8 cellular contexts compared by ENCODE assay signal in genomic region chr17:37742114-37742761, GRCh38. TPM values are rescaled to one million over a fixed set of nuclear protein-coding genes. Genes with fewer than 3 reads are reported as not detected.
DNase-seq lines count a peak whose midpoint lies in the region; ATAC-seq and TF ChIP-seq lines count a peak whose summit lies in the region.

No MANE protein-coding gene starts in this region.

- DNase-seq in heart left ventricle (no peak), Right ventricle myocardium superior (no peak), left kidney (ENCODE audit: low read depth, low spot score) (peak; percentile 67), type B pancreatic cell (ENCODE audit: extremely low spot score, unreplicated experiment) (no peak), NCI-H2196 treated with DMSO at 0.1 percent for 48 hours (lab: John Stamatoyannopoulos, UW; ENCODE audit: unreplicated experiment) (no peak), NOMO-1 treated with DMSO at 0.1 percent for 48 hours (lab: John Stamatoyannopoulos, UW; ENCODE audit: unreplicated experiment) (no peak)

- no peak overlapping the region for H3K27ac ChIP-seq in heart left ventricle

- TF ChIP-seq CTCF in heart left ventricle (IDR thresholded peaks at IDR 0.05) (no peak), type B pancreatic cell (conservative IDR thresholded peaks at IDR 0.05) (no peak)

- no peaks in the 10 kb centered on the region for H3K36me3 ChIP-seq in heart left ventricle

- H3K4me1 Mint-ChIP-seq in activated T-helper 17 cell treated with anti-CD3 and anti-CD28 coated beads, Interleukin-2, amount 50 U/mL, for 72 hours, result peaks cover 6% of the 10 kb centered on the region
- H3K4me1 Mint-ChIP-seq in type B pancreatic cell (ENCODE audit: unreplicated experiment), result peaks cover 2% of the 10 kb centered on the region

- 1 to 3% (median 2%) methylated on average over 40 to 52 of the region's 52 CpGs for WGBS in heart left ventricle, 4 donors

- peak overlapping the region in 11 of 12 donors; percentile 17 to 48 (median 37) for H3K4me3 ChIP-seq in heart left ventricle

- intact Hi-C loops in heart left ventricle (cut with DNase I), result no loop called here
- intact Hi-C loops in Right ventricle myocardium superior (cut with DNase I), result no loop called here

- no peaks in the 10 kb centered on the region for H3K9me3 Mint-ChIP-seq in activated T-helper 17 cell treated with anti-CD3 and anti-CD28 coated beads, Interleukin-2, amount 50 U/mL, for 72 hours
- H3K9me3 Mint-ChIP-seq in type B pancreatic cell, result peaks cover under 1% of the 10 kb centered on the region

- peaks cover 67 to 100% (median 91%) of the 10 kb centered on the region in 9 donors for H3K27me3 ChIP-seq in heart left ventricle

- H3K36me3 Mint-ChIP-seq in activated T-helper 17 cell treated with anti-CD3 and anti-CD28 coated beads, Interleukin-2, amount 50 U/mL, for 72 hours (ENCODE audit: low read depth), result no peaks in the 10 kb centered on the region
- peaks cover 1% of the 10 kb centered on the region for H3K36me3 Mint-ChIP-seq in type B pancreatic cell

- no peaks in the 10 kb centered on the region for H3K9me3 ChIP-seq in heart left ventricle

- peak overlapping the region; percentile 39 for H3K4me3 Mint-ChIP-seq in activated T-helper 17 cell treated with anti-CD3 and anti-CD28 coated beads, Interleukin-2, amount 50 U/mL, for 72 hours
- H3K4me3 Mint-ChIP-seq in type B pancreatic cell, result peak overlapping the region; percentile 89

- ATAC-seq in heart left ventricle (no peak), Right ventricle myocardium superior (ENCODE audit: poor library complexity) (no peak), GM19452 (IDR thresholded peaks at IDR 0.05; ENCODE audit: unreplicated experiment) (no peak)
- no peak for ATAC-seq in activated T-helper 17 cell treated with anti-CD3 and anti-CD28 coated beads, Interleukin-2, amount 50 U/mL, for 72 hours (replicated peaks)

- peaks cover 11 to 43% (median 26%) of the 10 kb centered on the region in 12 donors for H3K4me1 ChIP-seq in heart left ventricle

- H3K27ac Mint-ChIP-seq in activated T-helper 17 cell treated with anti-CD3 and anti-CD28 coated beads, Interleukin-2, amount 50 U/mL, for 72 hours, result no peak overlapping the region
- peak overlapping the region; percentile 74 for H3K27ac Mint-ChIP-seq in type B pancreatic cell

- H3K27me3 Mint-ChIP-seq in activated T-helper 17 cell treated with anti-CD3 and anti-CD28 coated beads, Interleukin-2, amount 50 U/mL, for 72 hours, result peaks cover 63% of the 10 kb centered on the region
- H3K27me3 Mint-ChIP-seq in type B pancreatic cell, result peaks cover 91% of the 10 kb centered on the region

- no peak for TF ChIP-seq POLR2A in heart left ventricle (IDR thresholded peaks at IDR 0.05)

RNA-seq across cellular contexts. Expression of gene HNF1B, which starts 2.6 kb away (rescaled TPM):
- total RNA-seq in heart left ventricle (not detected), Right ventricle myocardium superior (not detected), type B pancreatic cell (ENCODE audit: low replicate concordance) (10.6 and 19.0 TPM in 2 replicates)
- polyA plus RNA-seq in heart left ventricle, result not detected
- under 1 TPM in 1 of 2 donors, not detected in 1; 0.50 TPM for total RNA-seq in activated T-helper 17 cell treated with anti-CD3 and anti-CD28 coated beads, Interleukin-2, amount 50 U/mL, for 72 hours
